8 cellular contexts compared by ENCODE assay signal in the genomic region with DNA sequence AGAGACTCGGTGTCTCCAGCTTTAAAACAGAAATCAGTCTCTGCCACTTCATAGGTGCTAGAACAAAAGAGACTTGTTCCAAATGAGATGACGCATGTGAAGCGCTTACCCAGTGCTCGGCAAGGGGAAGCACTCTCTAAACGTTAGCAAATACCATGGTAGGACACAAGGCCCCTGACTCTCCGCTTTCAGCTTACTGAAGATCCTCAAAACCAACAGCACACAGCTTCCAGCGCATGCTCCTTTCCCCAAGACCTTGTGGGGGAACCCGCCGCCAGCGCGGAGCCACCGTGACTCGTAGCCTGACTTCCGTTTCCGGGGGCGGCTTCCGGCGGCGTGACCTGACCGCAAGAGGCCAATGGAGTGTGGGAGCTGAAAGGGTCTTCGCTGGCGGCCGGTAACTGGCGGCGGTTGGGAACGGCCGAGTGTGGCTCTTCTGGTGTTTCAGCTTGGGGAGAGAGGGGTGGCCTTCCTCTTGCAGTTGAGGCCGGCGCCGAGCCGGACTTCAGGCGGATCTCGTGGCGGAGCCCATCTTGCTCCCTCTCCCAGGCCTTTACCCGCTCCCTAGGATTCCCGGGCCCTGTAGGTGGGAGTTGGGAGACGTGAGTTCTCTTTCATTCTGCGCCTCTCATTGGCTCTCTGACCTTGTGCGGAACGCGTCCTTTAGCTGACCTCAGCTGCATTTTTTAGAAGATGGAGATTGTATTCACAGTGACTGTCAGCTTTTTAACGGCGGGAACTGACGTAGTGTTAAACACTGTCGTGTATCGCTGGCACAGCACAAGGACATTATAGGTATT. TPM values are rescaled to one million over a fixed set of nuclear protein-coding genes. Genes with fewer than 3 reads are reported as not detected.
DNase-seq lines count a peak whose midpoint lies in the region; ATAC-seq and TF ChIP-seq lines count a peak whose summit lies in the region.

A gene with protein sequence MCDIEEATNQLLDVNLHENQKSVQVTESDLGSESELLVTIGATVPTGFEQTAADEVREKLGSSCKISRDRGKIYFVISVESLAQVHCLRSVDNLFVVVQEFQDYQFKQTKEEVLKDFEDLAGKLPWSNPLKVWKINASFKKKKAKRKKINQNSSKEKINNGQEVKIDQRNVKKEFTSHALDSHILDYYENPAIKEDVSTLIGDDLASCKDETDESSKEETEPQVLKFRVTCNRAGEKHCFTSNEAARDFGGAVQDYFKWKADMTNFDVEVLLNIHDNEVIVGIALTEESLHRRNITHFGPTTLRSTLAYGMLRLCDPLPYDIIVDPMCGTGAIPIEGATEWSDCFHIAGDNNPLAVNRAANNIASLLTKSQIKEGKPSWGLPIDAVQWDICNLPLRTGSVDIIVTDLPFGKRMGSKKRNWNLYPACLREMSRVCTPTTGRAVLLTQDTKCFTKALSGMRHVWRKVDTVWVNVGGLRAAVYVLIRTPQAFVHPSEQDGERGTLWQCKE (plus strand): TSS at position 324 of the 800 bp plus-strand sequence. CDS start 2,015 bp downstream, outside the sequence.

- peak; percentile 95 for DNase-seq in Daoy (ENCODE audit: low read depth)
- peak; percentile 96 for DNase-seq in GM23248
- DNase-seq in Kasumi-1 (lab: John Stamatoyannopoulos, UW): peak; percentile 95
- peak; percentile 91 for DNase-seq in activated T-helper 9 cell treated with anti-CD3 and anti-CD28 coated beads, Interleukin-2, amount 50 U/mL, for 16 hours (ENCODE audit: low read depth)
- DNase-seq in fibroblast of the aortic adventitia (ENCODE audit: low read depth): peak; percentile 87
- DNase-seq in stimulated activated naive CD8-positive, alpha-beta T cell treated with anti-CD3 and anti-CD28 coated beads, Interleukin-15, amount 100 ng/mL, for 72 hours: peak; percentile 85 to 92

- no peak for TF ChIP-seq CTCF in fibroblast of the aortic adventitia (IDR thresholded peaks at IDR 0.05; ENCODE audit: insufficient read depth, low read length)
- no peak for TF ChIP-seq CTCF in nephron (IDR thresholded peaks at IDR 0.05; ENCODE audit: unreplicated experiment in 3 of 3)

- H3K36me3 Mint-ChIP-seq in nephron (ENCODE audit: low read depth): peaks cover 24% of the 10 kb centered on the region

- H3K27me3 ChIP-seq in GM23248 (replicated peaks; ENCODE audit: insufficient read depth): no peaks in the 10 kb centered on the region

- peaks cover 5% of the 10 kb centered on the region for H3K27me3 Mint-ChIP-seq in nephron (ENCODE audit: low read depth)
- no peaks in the 10 kb centered on the region for H3K27me3 Mint-ChIP-seq in stimulated activated naive CD8-positive, alpha-beta T cell treated with anti-CD3 and anti-CD28 coated beads, Interleukin-15, amount 100 ng/mL, for 72 hours

- peak within 1 kb of the TSS; percentile 97 for H3K27ac ChIP-seq in GM23248

- TF ChIP-seq POLR2A in Raji (IDR thresholded peaks at IDR 0.05; ENCODE audit: insufficient read depth, low read depth, low read length): peak; percentile 91

- H3K4me3 Mint-ChIP-seq in nephron: peak within 1 kb of the TSS; percentile 93 to 96 (median 94)
- H3K4me3 Mint-ChIP-seq in stimulated activated naive CD8-positive, alpha-beta T cell treated with anti-CD3 and anti-CD28 coated beads, Interleukin-15, amount 100 ng/mL, for 72 hours: peak within 1 kb of the TSS; percentile 85 to 96

- no peaks in the 10 kb centered on the region for H3K9me3 Mint-ChIP-seq in nephron
- peaks cover 0 to 5% of the 10 kb centered on the region in 2 donors for H3K9me3 Mint-ChIP-seq in stimulated activated naive CD8-positive, alpha-beta T cell treated with anti-CD3 and anti-CD28 coated beads, Interleukin-15, amount 100 ng/mL, for 72 hours

- peak within 1 kb of the TSS; percentile 95 for H3K4me2 ChIP-seq in GM23248 (ENCODE audit: unreplicated experiment)

- no peaks in the 10 kb centered on the region for H3K9me2 ChIP-seq in GM23248 (ENCODE audit: insufficient read depth)

- no peaks in the 10 kb centered on the region for H3K9me3 ChIP-seq in GM23248 (ENCODE audit: low read depth)

- peak within 1 kb of the TSS; percentile 97 to 99 (median 99) for H3K27ac Mint-ChIP-seq in nephron
- peak within 1 kb of the TSS; percentile 99 to 100 for H3K27ac Mint-ChIP-seq in stimulated activated naive CD8-positive, alpha-beta T cell treated with anti-CD3 and anti-CD28 coated beads, Interleukin-15, amount 100 ng/mL, for 72 hours

- peaks cover 19% of the 10 kb centered on the region for H3K4me1 Mint-ChIP-seq in nephron
- peaks cover 27% of the 10 kb centered on the region for H3K4me1 Mint-ChIP-seq in stimulated activated naive CD8-positive, alpha-beta T cell treated with anti-CD3 and anti-CD28 coated beads, Interleukin-15, amount 100 ng/mL, for 72 hours

- no peaks in the 10 kb centered on the region for H3F3A ChIP-seq in GM23248 (ENCODE audit: insufficient read depth)

- H3K4me1 ChIP-seq in GM23248 (ENCODE audit: insufficient read depth): peaks cover 4% of the 10 kb centered on the region; the same call in 1 of the 2 replicates

- peaks cover 35% of the 10 kb centered on the region for H3K79me2 ChIP-seq in GM23248 (ENCODE audit: insufficient read depth)

- in situ Hi-C loops in GM23248 (cut with MboI): loop anchor here (25.0 kb wide), 1 partner anchor 299 kb away; no protein-coding TSS in a partner anchor

- H4K20me1 ChIP-seq in GM23248 (ENCODE audit: insufficient read depth): no peaks in the 10 kb centered on the region

- peak within 1 kb of the TSS; percentile 78 for H3K4me3 ChIP-seq in GM23248
- peak within 1 kb of the TSS; percentile 71 for H3K4me3 ChIP-seq in fibroblast of the aortic adventitia (ENCODE audit: low read depth, low read length)

- 1% methylated on average over 46 of the region's 46 CpGs for WGBS in GM23248 (ENCODE audit: low coverage in 1 of 2, low lambda C conversion rate in 2 of 2, missing lambda C conversion rate in 2 of 2), 2 experiments

- H2AFZ ChIP-seq in GM23248: peak within 1 kb of the TSS; percentile 86

- peaks cover 29% of the 10 kb centered on the region for H3K36me3 ChIP-seq in GM23248 (ENCODE audit: low read depth)

- peak; percentile 99 for ATAC-seq in stimulated activated naive CD8-positive, alpha-beta T cell treated with anti-CD3 and anti-CD28 coated beads, Interleukin-15, amount 100 ng/mL, for 72 hours

- H3K9ac ChIP-seq in GM23248: peak within 1 kb of the TSS; percentile 93

RNA-seq across cellular contexts. Expression of the gene that starts here (rescaled TPM):
- 65.4 and 67.9 TPM in 2 replicates for total RNA-seq in Daoy (2014; rRNA removed; shearing (Covaris generic))
- 38.9 and 41.7 TPM in 2 replicates for total RNA-seq in GM23248 (2014; rRNA removed; shearing (Covaris generic))
- polyA plus RNA-seq in GM23248 (2016; fragmentation: Nextera tagmentation; extraction: Ambion mirVana): 27.9 and 28.5 TPM in 2 replicates
- 31.6 and 48.3 TPM in 2 replicates for total RNA-seq in fibroblast of the aortic adventitia (ENCODE audit: low replicate concordance)

Comparison
In these comparisons a context has a peak if more than half of its experiments do, and no peak if none do; other contexts are left out.
1. Peak in every context shown above with its lines: DNase-seq, ATAC-seq, H3K4me3 ChIP-seq and H3K27ac ChIP-seq.